In genomic region chr1:37553927-37554808, GRCh38 we compare ENCODE assay signal across 1 cellular context.
TF ChIP-seq lines count a peak whose summit lies in the region.

Gene SNIP1, minus strand, starts transcription at chr1:37554293. Its CDS starts 64 bp downstream, at chr1:37554229.

TF ChIP-seq in HEK293, 187 proteins besides CTCF, POLR2A, EP300 and RAD21 (continued from another document and continues in another):
- TF ChIP-seq ZNF518A (tag by site-specific recombination; conservative IDR thresholded peaks at IDR 0.05; ENCODE audit: low read depth) (peak; percentile 100), ZNF366 (tag by site-specific recombination; conservative IDR thresholded peaks at IDR 0.05) (no peak), ZNF776 (tag by site-specific recombination; IDR thresholded peaks at IDR 0.05; ENCODE audit: borderline replicate concordance) (no peak), MZF1 (tag by site-specific recombination; IDR thresholded peaks at IDR 0.05; ENCODE audit: borderline replicate concordance) (no peak), ZBTB1 (tag by site-specific recombination; IDR thresholded peaks at IDR 0.05) (no peak), INSM2 (tag by site-specific recombination; IDR thresholded peaks at IDR 0.05) (no peak; the same call in 1 of the 2 replicates), TCF7L2 (IDR thresholded peaks at IDR 0.05; ENCODE audit: borderline replicate concordance, low read depth, low read length) (no peak), ZNF223 (tag by site-specific recombination; IDR thresholded peaks at IDR 0.05) (no peak), ZNF596 (tag by site-specific recombination; IDR thresholded peaks at IDR 0.05) (no peak), ZBTB8A (tag by site-specific recombination; IDR thresholded peaks at IDR 0.05) (peak; percentile 34), BCL11B (tag by site-specific recombination; IDR thresholded peaks at IDR 0.05; ENCODE audit: low read depth) (no peak), ZNF280D (tag by site-specific recombination; IDR thresholded peaks at IDR 0.05) (peak; percentile 100), SCRT2 (tag by site-specific recombination; IDR thresholded peaks at IDR 0.05) (no peak), ZNF449 (tag by site-specific recombination; IDR thresholded peaks at IDR 0.05) (0 out of 2 replicates have a peak, but pooled peaks have one; percentile 31), YY1 (tag by site-specific recombination; IDR thresholded peaks at IDR 0.05) (no peak), ZBTB6 (tag by site-specific recombination; IDR thresholded peaks at IDR 0.05) (no peak), ZNF791 (tag by site-specific recombination; IDR thresholded peaks at IDR 0.05) (no peak), ZFP69B (tag by site-specific recombination; IDR thresholded peaks at IDR 0.05) (peak; percentile 16; the same call in 1 of the 2 replicates), ZNF221 (tag by site-specific recombination; IDR thresholded peaks at IDR 0.05; ENCODE audit: borderline replicate concordance) (no peak), ZNF768 (tag by site-specific recombination; IDR thresholded peaks at IDR 0.05) (no peak), ZNF645 (tag by site-specific recombination; IDR thresholded peaks at IDR 0.05) (no peak), GLI2 (tag by site-specific recombination; IDR thresholded peaks at IDR 0.05; ENCODE audit: borderline replicate concordance, low read depth) (no peak), ZNF654 (tag by site-specific recombination; IDR thresholded peaks at IDR 0.05; ENCODE audit: low read depth) (no peak), ZNF10 (tag by site-specific recombination; IDR thresholded peaks at IDR 0.05) (no peak), KLF16 (tag by site-specific recombination; IDR thresholded peaks at IDR 0.05) (peak; percentile 66; the same call in 1 of the 2 replicates), ZNF521 (tag by site-specific recombination; IDR thresholded peaks at IDR 0.05) (no peak), ZFP3 (tag by site-specific recombination; IDR thresholded peaks at IDR 0.05; ENCODE audit: low read depth) (no peak), ZNF202 (tag by site-specific recombination; IDR thresholded peaks at IDR 0.05; ENCODE audit: borderline replicate concordance) (no peak), ZIC2 (tag by site-specific recombination; IDR thresholded peaks at IDR 0.05) (no peak), ZNF133 (tag by site-specific recombination; IDR thresholded peaks at IDR 0.05) (0 out of 2 replicates have a peak, but pooled peaks have one; percentile 17), ZBTB48 (tag by site-specific recombination; IDR thresholded peaks at IDR 0.05) (no peak), ZNF600 (tag by site-specific recombination; IDR thresholded peaks at IDR 0.05) (peak; percentile 43), ZNF571 (tag by site-specific recombination; IDR thresholded peaks at IDR 0.05) (no peak), OSR2 (tag by site-specific recombination; IDR thresholded peaks at IDR 0.05) (peak; percentile 16; the same call in 1 of the 2 replicates), ZNF548 (tag by site-specific recombination; IDR thresholded peaks at IDR 0.05) (peak; percentile 100), ZNF292 (tag by site-specific recombination; IDR thresholded peaks at IDR 0.05; ENCODE audit: borderline replicate concordance, low read depth) (no peak), ZNF23 (tag by site-specific recombination; IDR thresholded peaks at IDR 0.05; ENCODE audit: borderline replicate concordance) (no peak), BCL6B (tag by site-specific recombination; IDR thresholded peaks at IDR 0.05) (no peak), ZNF561 (tag by site-specific recombination; IDR thresholded peaks at IDR 0.05; ENCODE audit: borderline replicate concordance) (no peak), REPIN1 (tag by site-specific recombination; IDR thresholded peaks at IDR 0.05; ENCODE audit: low read depth) (peak; percentile 62), ZNF792 (tag by site-specific recombination; IDR thresholded peaks at IDR 0.05) (no peak), ZNF121 (tag by site-specific recombination; IDR thresholded peaks at IDR 0.05) (no peak), ZNF560 (tag by site-specific recombination; IDR thresholded peaks at IDR 0.05; ENCODE audit: borderline replicate concordance) (no peak), ZBTB10 (tag by site-specific recombination; IDR thresholded peaks at IDR 0.05) (no peak), GLIS2 (tag by site-specific recombination; IDR thresholded peaks at IDR 0.05) (peak; percentile 31; the same call in 1 of the 2 replicates), ATF2 (tag by site-specific recombination; IDR thresholded peaks at IDR 0.05; ENCODE audit: low read depth) (no peak)
